2 cellular contexts compared by ENCODE assay signal in the genomic region with DNA sequence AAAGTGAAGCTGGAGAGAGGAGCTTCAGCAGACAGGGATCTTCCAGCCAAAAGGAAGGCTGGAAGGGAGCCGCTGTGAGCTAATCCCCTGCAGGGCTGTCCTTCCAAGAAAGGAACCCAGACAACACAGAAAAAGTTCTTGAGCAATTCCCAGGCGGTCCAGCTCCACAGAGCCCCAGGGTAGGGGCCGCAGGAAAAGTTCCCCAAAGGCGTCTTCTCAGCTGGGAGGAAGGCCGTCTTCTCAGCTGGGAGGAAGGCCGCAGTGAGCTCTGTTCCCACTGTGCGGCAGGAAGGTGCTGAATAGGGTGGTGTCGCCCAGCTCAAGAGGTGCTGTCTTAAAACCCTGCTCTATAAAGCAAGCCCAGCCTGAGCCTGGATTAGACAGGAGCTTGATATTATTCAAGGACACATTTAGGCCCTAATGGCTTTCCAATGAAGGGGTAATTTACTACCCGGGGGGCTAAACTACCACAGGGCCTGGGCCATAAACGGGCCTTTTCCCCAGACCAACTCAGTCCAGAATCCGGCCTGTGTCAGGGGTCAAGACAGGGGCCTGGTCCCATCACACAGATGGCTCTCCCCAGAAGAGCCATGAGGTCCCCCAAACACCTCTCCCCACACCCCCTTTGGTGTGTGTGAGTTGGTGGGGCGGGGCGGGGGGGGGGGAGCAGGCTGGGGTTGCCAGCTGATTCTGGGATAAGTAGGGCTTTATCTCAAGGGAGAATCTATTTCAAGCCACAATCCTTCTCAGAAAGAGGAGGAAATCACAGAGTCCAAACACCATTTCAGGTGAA.
TF ChIP-seq lines count a peak whose summit lies in the region.

No MANE protein-coding gene starts in this region.

TF ChIP-seq in A549, 52 proteins besides CTCF, POLR2A, EP300 and RAD21:
- no peak for TF ChIP-seq SREBF2 (IDR thresholded peaks at IDR 0.05)

TF ChIP-seq in IMR-90, 13 proteins besides CTCF, POLR2A, EP300 and RAD21:
- TF ChIP-seq SMC3 (IDR thresholded peaks at IDR 0.05; ENCODE audit: low read depth, low read length): no peak
- TF ChIP-seq RFX5 (IDR thresholded peaks at IDR 0.05; ENCODE audit: low read depth, low read length): no peak
- no peak for TF ChIP-seq BHLHE40 (IDR thresholded peaks at IDR 0.05; ENCODE audit: low read depth, low read length)
- TF ChIP-seq RCOR1 (IDR thresholded peaks at IDR 0.05; ENCODE audit: insufficient replicate concordance, low read length): no peak
- TF ChIP-seq FOS (IDR thresholded peaks at IDR 0.05; ENCODE audit: low read depth, low read length): no peak
- no peak for TF ChIP-seq MXI1 (IDR thresholded peaks at IDR 0.05; ENCODE audit: borderline replicate concordance, low read depth, low read length)
- TF ChIP-seq, protein P1, sequence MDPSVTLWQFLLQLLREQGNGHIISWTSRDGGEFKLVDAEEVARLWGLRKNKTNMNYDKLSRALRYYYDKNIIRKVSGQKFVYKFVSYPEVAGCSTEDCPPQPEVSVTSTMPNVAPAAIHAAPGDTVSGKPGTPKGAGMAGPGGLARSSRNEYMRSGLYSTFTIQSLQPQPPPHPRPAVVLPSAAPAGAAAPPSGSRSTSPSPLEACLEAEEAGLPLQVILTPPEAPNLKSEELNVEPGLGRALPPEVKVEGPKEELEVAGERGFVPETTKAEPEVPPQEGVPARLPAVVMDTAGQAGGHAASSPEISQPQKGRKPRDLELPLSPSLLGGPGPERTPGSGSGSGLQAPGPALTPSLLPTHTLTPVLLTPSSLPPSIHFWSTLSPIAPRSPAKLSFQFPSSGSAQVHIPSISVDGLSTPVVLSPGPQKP (IDR thresholded peaks at IDR 0.05; ENCODE audit: borderline replicate concordance, low read depth, low read length): no peak
- no peak for TF ChIP-seq CHD1 (IDR thresholded peaks at IDR 0.05; ENCODE audit: low read depth, low read length)
- no peak for TF ChIP-seq MAZ (IDR thresholded peaks at IDR 0.05; ENCODE audit: borderline replicate concordance, low read depth, low read length)
- TF ChIP-seq, protein P2, sequence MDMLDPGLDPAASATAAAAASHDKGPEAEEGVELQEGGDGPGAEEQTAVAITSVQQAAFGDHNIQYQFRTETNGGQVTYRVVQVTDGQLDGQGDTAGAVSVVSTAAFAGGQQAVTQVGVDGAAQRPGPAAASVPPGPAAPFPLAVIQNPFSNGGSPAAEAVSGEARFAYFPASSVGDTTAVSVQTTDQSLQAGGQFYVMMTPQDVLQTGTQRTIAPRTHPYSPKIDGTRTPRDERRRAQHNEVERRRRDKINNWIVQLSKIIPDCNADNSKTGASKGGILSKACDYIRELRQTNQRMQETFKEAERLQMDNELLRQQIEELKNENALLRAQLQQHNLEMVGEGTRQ (IDR thresholded peaks at IDR 0.05; ENCODE audit: low read depth, low read length): no peak
- no peak for TF ChIP-seq MAFK (IDR thresholded peaks at IDR 0.05; ENCODE audit: low read depth, low read length)
- no peak for TF ChIP-seq CEBPB (IDR thresholded peaks at IDR 0.05; ENCODE audit: low read depth, low read length)
- no peak for TF ChIP-seq NFE2L2 (IDR thresholded peaks at IDR 0.05; ENCODE audit: low read depth, low read length)
TF ChIP-seq in IMR-90: peak in this region for 0.
